Comparison of ENCODE assay signal across 20 cellular contexts in genomic region chr4:97978791-97979488, GRCh38.
"Had no signal": no experiment of that assay in that cellular context is flagged by ENCODE, and none has a peak within 500 bp of the region (broad histone marks: within the 10 kb centered on the region; RNA-seq: fewer than 3 reads in every experiment).

No MANE protein-coding gene starts in this region.

- H3K9me3 ChIP-seq: right atrium auricular region, tibial artery had no signal

- H3K4me1 ChIP-seq: ascending aorta, lower lobe of right lung, right atrium auricular region, tibial artery had no signal

- H3K4me1 Mint-ChIP-seq: activated naive CD4-positive, alpha-beta T cell treated with anti-CD3 and anti-CD28 coated beads, Interleukin-2, amount 50 U/mL, for 24 hours had no signal

- H3K36me3 ChIP-seq: ascending aorta, lower lobe of right lung, right atrium auricular region, tibial artery had no signal

- H3K27me3 ChIP-seq: ascending aorta, hepatocyte, right atrium auricular region, tibial artery had no signal

- H3K4me2 ChIP-seq: hepatocyte had no signal

- H3K79me2 ChIP-seq: hepatocyte had no signal

- H3K4me3 ChIP-seq: ascending aorta, hepatocyte, lower lobe of right lung, right atrium auricular region, tibial artery had no signal

- H3K27ac ChIP-seq: ascending aorta, hepatocyte, lower lobe of right lung, right atrium auricular region, tibial artery, VCaP had no signal

- H3K4me3 Mint-ChIP-seq: activated naive CD4-positive, alpha-beta T cell treated with anti-CD3 and anti-CD28 coated beads, Interleukin-2, amount 50 U/mL, for 24 hours; activated T-cell treated with anti-CD3 and anti-CD28 coated beads, Interleukin-2, amount 50 U/mL, for 72 hours; effector memory CD8-positive, alpha-beta T cell had no signal

- H3K27ac Mint-ChIP-seq: activated naive CD4-positive, alpha-beta T cell treated with anti-CD3 and anti-CD28 coated beads, Interleukin-2, amount 50 U/mL, for 24 hours; activated T-cell treated with anti-CD3 and anti-CD28 coated beads, Interleukin-2, amount 50 U/mL, for 72 hours; effector memory CD8-positive, alpha-beta T cell; progenitor cell of endocrine pancreas had no signal

- H3K27me3 Mint-ChIP-seq: activated naive CD4-positive, alpha-beta T cell treated with anti-CD3 and anti-CD28 coated beads, Interleukin-2, amount 50 U/mL, for 24 hours; effector memory CD8-positive, alpha-beta T cell had no signal

- ATAC-seq: activated T-cell treated with anti-CD3 and anti-CD28 coated beads, Interleukin-2, amount 50 U/mL, for 72 hours; effector memory CD8-positive, alpha-beta T cell; left colon; lower lobe of right lung; stimulated activated naive CD8-positive, alpha-beta T cell treated with anti-CD3 and anti-CD28 coated beads, Interleukin-15, Interleukin-2, amounts not matched to agents 100 U/mL and 50 U/mL, for 24 hours had no signal

- DNase-seq: activated CD4-positive, alpha-beta T cell treated with anti-CD3 and anti-CD28 coated beads for 1 hour; activated effector memory CD4-positive, alpha-beta T cell treated with anti-CD3 and anti-CD28 coated beads, Interleukin-2, amount 50 U/mL, for 16 hours; activated T-cell treated with anti-CD3 and anti-CD28 coated beads, Interleukin-2, amount 50 U/mL, for 72 hours; cerebellar nuclear complex; cortex of kidney; effector memory CD8-positive, alpha-beta T cell; left colon; lower lobe of right lung; stimulated activated CD4-positive, alpha-beta T cell treated with anti-CD3 and anti-CD28 coated beads, Interleukin-12 subunit alpha, Interleukin-12 subunit beta, amount 100 ng/mL, for 4 hours; stimulated activated CD4-positive, alpha-beta T cell treated with anti-CD3 and anti-CD28 coated beads, Interleukin-1b, Interleukin-23, amount 100 ng/mL, for 48 hours; stimulated activated CD8-positive, alpha-beta memory T cell treated with anti-CD3 and anti-CD28 coated beads, Interleukin-4, amount 100 ng/mL, for 48 hours; stimulated activated naive CD8-positive, alpha-beta T cell treated with anti-CD3 and anti-CD28 coated beads, Interleukin-15, Interleukin-2, amounts not matched to agents 100 U/mL and 50 U/mL, for 24 hours; substantia nigra; tibial artery had no signal

- H3K9me3 Mint-ChIP-seq: activated naive CD4-positive, alpha-beta T cell treated with anti-CD3 and anti-CD28 coated beads, Interleukin-2, amount 50 U/mL, for 24 hours; effector memory CD8-positive, alpha-beta T cell had no signal

- H2AFZ ChIP-seq: hepatocyte had no signal

- H3K36me3 Mint-ChIP-seq: activated naive CD4-positive, alpha-beta T cell treated with anti-CD3 and anti-CD28 coated beads, Interleukin-2, amount 50 U/mL, for 24 hours had no signal
